In genomic region chr2:215421859-215422461, GRCh38 we compare ENCODE assay signal across 1 cellular context.
A peak's percentile ranks its signal among the peaks of the same experiment; 100 is the strongest.
TF ChIP-seq lines count a peak whose summit lies in the region.

No MANE protein-coding gene starts in this region.

TF ChIP-seq in K562, 482 proteins besides CTCF, POLR2A, EP300 and RAD21 (continued from another document and continues in another):
- TF ChIP-seq MGA (IDR thresholded peaks at IDR 0.05) (peak; percentile 76), ETV1 (tag; conservative IDR thresholded peaks at IDR 0.05; ENCODE audit: low read depth) (no peak), KDM2B (CRISPR knock-in tag; IDR thresholded peaks at IDR 0.05) (no peak), TCF7 (IDR thresholded peaks at IDR 0.05; ENCODE audit: borderline replicate concordance) (no peak), PBX2 (CRISPR knock-in tag; IDR thresholded peaks at IDR 0.05; ENCODE audit: low read depth) (no peak), PBX2 (tag; conservative IDR thresholded peaks at IDR 0.05; ENCODE audit: low read depth) (peak; percentile 65), EP400 (IDR thresholded peaks at IDR 0.05) (peak; percentile 27; the same call in 1 of the 2 replicates), NR2F6 (CRISPR knock-in tag; IDR thresholded peaks at IDR 0.05) (no peak), ARID3B (CRISPR knock-in tag; IDR thresholded peaks at IDR 0.05; ENCODE audit: borderline replicate concordance) (no peak), HMGN3 (IDR thresholded peaks at IDR 0.05; ENCODE audit: borderline replicate concordance, extremely low read depth, insufficient read length, low read depth, low read length) (no peak), TOE1 (IDR thresholded peaks at IDR 0.05; ENCODE audit: borderline replicate concordance) (peak; percentile 41; the same call in 1 of the 2 replicates), TOE1 (CRISPR knock-in tag; IDR thresholded peaks at IDR 0.05; ENCODE audit: borderline replicate concordance, low read depth) (no peak), FOXA1 (IDR thresholded peaks at IDR 0.05; ENCODE audit: borderline replicate concordance) (no peak), HMBOX1 (IDR thresholded peaks at IDR 0.05) (peak; percentile 57; the same call in 1 of the 2 replicates), HDAC1 (IDR thresholded peaks at IDR 0.05) (0 out of 4 replicates have a peak, but pooled peaks of 1 of the 2 experiments have one; percentile 43), PTTG1 (tag; IDR thresholded peaks at IDR 0.05; ENCODE audit: low read depth) (no peak), TAL1 (IDR thresholded peaks at IDR 0.05) (peak; percentile 74), SLC30A9 (CRISPR knock-in tag; IDR thresholded peaks at IDR 0.05) (no peak), CREM (IDR thresholded peaks at IDR 0.05; ENCODE audit: low read depth) (peak; percentile 72), CREB3L1 (IDR thresholded peaks at IDR 0.05; ENCODE audit: borderline replicate concordance, low read depth) (peak; percentile 89), SMARCE1 (IDR thresholded peaks at IDR 0.05) (peak; percentile 63; the same call in 1 of the 2 replicates), NR2C2 (CRISPR knock-in tag; IDR thresholded peaks at IDR 0.05) (no peak), NR2C2 (tag; IDR thresholded peaks at IDR 0.05) (0 out of 2 replicates have a peak, but pooled peaks have one; percentile 11), MEIS2 (IDR thresholded peaks at IDR 0.05; ENCODE audit: partially characterized antibody) (peak; percentile 61), RBFOX2 (IDR thresholded peaks at IDR 0.05; ENCODE audit: low read depth, low read length) (no peak), MCM3 (IDR thresholded peaks at IDR 0.05) (no peak), NFXL1 (CRISPR knock-in tag; IDR thresholded peaks at IDR 0.05) (no peak), NUFIP1 (IDR thresholded peaks at IDR 0.05; ENCODE audit: partially characterized antibody) (peak; percentile 45), BCL6 (CRISPR knock-in tag; IDR thresholded peaks at IDR 0.05) (no peak), ZNF316 (IDR thresholded peaks at IDR 0.05) (peak; percentile 73), ARID3A (IDR thresholded peaks at IDR 0.05; ENCODE audit: borderline replicate concordance, low read depth, low read length) (0 out of 2 replicates have a peak, but pooled peaks have one; percentile 47), THAP7 (CRISPR knock-in tag; IDR thresholded peaks at IDR 0.05) (no peak), FOSL1 (tag; conservative IDR thresholded peaks at IDR 0.05) (peak; percentile 53; the same call in 1 of the 2 replicates), LARP7 (IDR thresholded peaks at IDR 0.05) (no peak), XRCC4 (IDR thresholded peaks at IDR 0.05; ENCODE audit: extremely low read depth, insufficient read depth, insufficient read length) (no peak), MYNN (IDR thresholded peaks at IDR 0.05) (no peak), MYNN (CRISPR knock-in tag; IDR thresholded peaks at IDR 0.05) (no peak)
